Comparison of ENCODE assay signal across 21 cellular contexts in the genomic region with DNA sequence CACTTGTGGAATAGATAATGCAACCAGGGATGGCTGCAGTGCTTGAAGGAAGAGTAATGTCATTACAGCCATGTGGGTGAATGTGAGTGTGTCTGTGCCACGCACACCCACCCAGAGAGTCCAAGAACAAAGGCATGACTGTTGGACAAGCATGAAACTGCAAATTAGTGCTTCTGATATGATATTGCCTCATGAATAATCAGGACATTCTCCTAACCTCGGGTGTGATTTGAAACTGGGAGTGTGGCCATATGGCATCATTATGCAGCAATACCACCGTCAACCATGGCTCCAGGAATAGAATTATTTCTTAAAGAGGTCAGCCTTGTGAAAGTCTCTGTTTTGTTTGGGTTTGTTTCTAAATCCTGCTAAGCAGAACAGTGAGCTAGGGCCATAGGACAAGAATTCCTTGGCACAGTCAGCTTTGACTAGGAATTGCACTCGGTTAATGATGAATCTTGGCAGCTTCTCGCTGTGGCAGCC.
DNase-seq lines count a peak whose midpoint lies in the region; ATAC-seq, FAIRE-seq and TF ChIP-seq lines count a peak whose summit lies in the region.
"Had no signal": no experiment of that assay in that cellular context is flagged by ENCODE, and none has a peak within 500 bp of the region (broad histone marks: within the 10 kb centered on the region; RNA-seq: fewer than 3 reads in every experiment).

No MANE protein-coding gene starts in this region.

- H2AFZ ChIP-seq in MM.1S (ENCODE audit: low read length), result no peak overlapping the region

- no peaks in the 10 kb centered on the region for H3K36me3 ChIP-seq in suprapubic skin
- no peaks in the 10 kb centered on the region for H3K36me3 ChIP-seq in MM.1S (replicated peaks; ENCODE audit: insufficient read depth, low read length)
- H3K36me3 ChIP-seq: HAP-1 had no signal

- H4K20me1 ChIP-seq in MM.1S (ENCODE audit: insufficient read depth, low read length), result no peaks in the 10 kb centered on the region

- H3K4me3 ChIP-seq in suprapubic skin (no peak overlapping the region), MM.1S (ENCODE audit: low read length) (no peak overlapping the region)
- H3K4me3 ChIP-seq: HAP-1, mucosa of descending colon had no signal

- no peaks in the 10 kb centered on the region for H3F3A ChIP-seq in MM.1S (ENCODE audit: insufficient read depth, low read length)

- DNase-seq in NCI-H1694 treated with DMSO at 0.1 percent for 48 hours (lab: John Stamatoyannopoulos, UW) (peak; percentile 39), frontal cortex (ENCODE audit: low spot score in 2 of 2) (peak; percentile 14 to 28), midbrain (lab: John Stamatoyannopoulos, UW) (peak; percentile 5), suprapubic skin (ENCODE audit: low spot score in 2 of 2) (no peak), EL (no peak), MM.1S (no peak), COR-L47 (lab: John Stamatoyannopoulos, UW) (no peak)
- DNase-seq: activated CD4-positive, alpha-beta T cell treated with anti-CD3 and anti-CD28 coated beads, Interleukin-2, amount 50 U/mL, for 4 hours; activated T-cell treated with anti-CD3 and anti-CD28 coated beads for 4 hours; Caco-2; mucosa of descending colon; NCI-H2107; stimulated activated naive CD8-positive, alpha-beta T cell treated with anti-CD3 and anti-CD28 coated beads, Interleukin-15, Interleukin-2, amounts not matched to agents 100 U/mL and 50 U/mL, for 24 hours; T-helper 1 cell had no signal

- no peak for FAIRE-seq in frontal cortex (lab: Jason Lieb, UNC)
- FAIRE-seq: bronchial epithelial cell, G401.6, islet of Langerhans, urothelium cell line had no signal

- peak; percentile 30 for TF ChIP-seq EP300 in suprapubic skin (IDR thresholded peaks at IDR 0.05)

- H3K79me2 ChIP-seq in MM.1S (ENCODE audit: low read length), result no peaks in the 10 kb centered on the region

- H3K9me3 ChIP-seq in suprapubic skin, result no peaks in the 10 kb centered on the region
- H3K9me3 ChIP-seq in MM.1S (replicated peaks; ENCODE audit: insufficient read depth, low read length), result no peaks in the 10 kb centered on the region
- H3K9me3 ChIP-seq: Caco-2, HAP-1, mucosa of descending colon had no signal

- TF ChIP-seq CTCF in suprapubic skin (IDR thresholded peaks at IDR 0.05) (no peak), MM.1S (IDR thresholded peaks at IDR 0.05; ENCODE audit: low read length) (no peak)

- H3K9ac ChIP-seq in MM.1S (ENCODE audit: low read length), result no peak overlapping the region

- no peak for ATAC-seq in HG03439 (IDR thresholded peaks at IDR 0.05; ENCODE audit: unreplicated experiment)
- ATAC-seq: mucosa of descending colon; stimulated activated naive CD8-positive, alpha-beta T cell treated with anti-CD3 and anti-CD28 coated beads, Interleukin-15, Interleukin-2, amounts not matched to agents 100 U/mL and 50 U/mL, for 24 hours had no signal

- H3K4me1 ChIP-seq in suprapubic skin, result peaks cover 11% of the 10 kb centered on the region
- H3K4me1 ChIP-seq in MM.1S (ENCODE audit: low read length), result no peaks in the 10 kb centered on the region
- H3K4me1 ChIP-seq: Caco-2, HAP-1 had no signal

- H3K27ac ChIP-seq in suprapubic skin (no peak overlapping the region), MM.1S (ENCODE audit: low read length) (no peak overlapping the region)
- H3K27ac ChIP-seq: VCaP had no signal

- TF ChIP-seq POLR2A in suprapubic skin (IDR thresholded peaks at IDR 0.05), result no peak

- 24% methylated on average over 5 of the region's 5 CpGs for WGBS in suprapubic skin

- no peaks in the 10 kb centered on the region for H3K27me3 ChIP-seq in suprapubic skin
- H3K27me3 ChIP-seq in MM.1S (replicated peaks; ENCODE audit: insufficient read depth, low read length), result no peaks in the 10 kb centered on the region

- H3K4me2 ChIP-seq in MM.1S (ENCODE audit: low read depth, low read length), result no peak overlapping the region

- no peaks in the 10 kb centered on the region for H3K9me2 ChIP-seq in MM.1S (replicated peaks; ENCODE audit: insufficient read depth, low read length)

Comparison
In these comparisons a context has a peak if more than half of its experiments do, and no peak if none do; other contexts are left out.
1. DNase-seq: peak in NCI-H1694 treated with DMSO at 0.1 percent for 48 hours (single experiment), frontal cortex (2 of 2) and midbrain (single experiment); none in suprapubic skin (0 of 2), EL (single experiment), MM.1S (single experiment) and COR-L47 (single experiment).